1 cellular context compared by ENCODE assay signal in genomic region chr22:32202161-32202538, GRCh38.
TF ChIP-seq lines count a peak whose summit lies in the region.

No MANE protein-coding gene starts in this region.

TF ChIP-seq in GM23338, 12 proteins besides CTCF, POLR2A, EP300 and RAD21 (continued from another document):
- TF ChIP-seq ZNF462 (CRISPR knock-in tag; IDR thresholded peaks at IDR 0.05) (no peak), ZNF114 (CRISPR knock-in tag; IDR thresholded peaks at IDR 0.05) (no peak), NANOG (IDR thresholded peaks at IDR 0.05; ENCODE audit: borderline replicate concordance) (no peak), ZNF331 (CRISPR knock-in tag; IDR thresholded peaks at IDR 0.05; ENCODE audit: low read depth) (no peak), POLR2AphosphoS5 (IDR thresholded peaks at IDR 0.05; ENCODE audit: low read depth) (no peak), REST (IDR thresholded peaks at IDR 0.05; ENCODE audit: unreplicated experiment) (no peak), EZH2 (IDR thresholded peaks at IDR 0.05; ENCODE audit: low read depth, unreplicated experiment) (no peak), STAT1 (IDR thresholded peaks at IDR 0.05; ENCODE audit: unreplicated experiment) (no peak), JUNB (IDR thresholded peaks at IDR 0.05; ENCODE audit: unreplicated experiment) (no peak), EZH2phosphoT487 (IDR thresholded peaks at IDR 0.05; ENCODE audit: unreplicated experiment) (no peak)
TF ChIP-seq in GM23338: peak in this region for 0.
